Comparison of ENCODE assay signal across 8 cellular contexts in genomic region chr19:40598121-40598917, GRCh38. TPM values are rescaled to one million over a fixed set of nuclear protein-coding genes. Genes with fewer than 3 reads are reported as not detected.
DNase-seq lines count a peak whose midpoint lies in the region; ATAC-seq lines count a peak whose summit lies in the region.

No MANE protein-coding gene starts in this region.

- peaks cover 3% of the 10 kb centered on the region for H3K36me3 Mint-ChIP-seq in effector memory CD8-positive, alpha-beta T cell (ENCODE audit: insufficient read depth)
- no peaks in the 10 kb centered on the region for H3K36me3 Mint-ChIP-seq in memory B cell

- no peaks in the 10 kb centered on the region for H3K9me3 Mint-ChIP-seq in effector memory CD8-positive, alpha-beta T cell
- H3K9me3 Mint-ChIP-seq in memory B cell: no peaks in the 10 kb centered on the region

- DNase-seq in COR-L47 (lab: John Stamatoyannopoulos, UW): peak; percentile 62
- peak; percentile 86 for DNase-seq in HT1080 (ENCODE audit: low read depth)
- DNase-seq in NOMO-1 (lab: John Stamatoyannopoulos, UW; ENCODE audit: unreplicated experiment in 2 of 2): peak; percentile 67 to 68
- DNase-seq in activated CD8-positive, alpha-beta memory T cell treated with anti-CD3 and anti-CD28 coated beads for 1 hour (ENCODE audit: extremely low read depth in 1 of 2, low read depth in 1 of 2): peak; percentile 50 to 74
- peak; percentile 81 to 86 (median 84) for DNase-seq in effector memory CD8-positive, alpha-beta T cell
- DNase-seq in memory B cell (ENCODE audit: low spot score in 2 of 2): peak; percentile 89 to 94
- DNase-seq in stimulated activated CD8-positive, alpha-beta memory T cell treated with anti-CD3 and anti-CD28 coated beads, Interleukin-15, amount 100 ng/mL, for 4 hours (ENCODE audit: low read depth in 2 of 2): peak; percentile 57 to 59

- H3K4me3 Mint-ChIP-seq in effector memory CD8-positive, alpha-beta T cell: no peak overlapping the region
- no peak overlapping the region for H3K4me3 Mint-ChIP-seq in memory B cell

- peaks cover 42% of the 10 kb centered on the region in 2 donors for H3K4me1 Mint-ChIP-seq in effector memory CD8-positive, alpha-beta T cell (ENCODE audit: low read depth in 2 of 2)
- H3K4me1 Mint-ChIP-seq in memory B cell: peaks cover 40% of the 10 kb centered on the region

- peaks cover 29 to 68% of the 10 kb centered on the region in 2 donors for H3K27me3 Mint-ChIP-seq in effector memory CD8-positive, alpha-beta T cell
- H3K27me3 Mint-ChIP-seq in memory B cell: peaks cover 15% of the 10 kb centered on the region

- H3K27ac Mint-ChIP-seq in effector memory CD8-positive, alpha-beta T cell: no peak overlapping the region
- no peak overlapping the region for H3K27ac Mint-ChIP-seq in memory B cell

- ATAC-seq in effector memory CD8-positive, alpha-beta T cell (replicated peaks): peak; percentile 65
- ATAC-seq in memory B cell (ENCODE audit: low read depth) (peak; percentile 66), HG03457 (IDR thresholded peaks at IDR 0.05; ENCODE audit: unreplicated experiment) (no peak)

RNA-seq across cellular contexts. Expression of gene LTBP4, which starts 2.9 kb away (rescaled TPM):
- 14.3 and 24.5 TPM in 2 replicates for total RNA-seq in HT1080 (2014; rRNA removed; shearing (Covaris generic))
- polyA plus RNA-seq in HT1080 (2015; cell fraction: cytosol; rRNA removed): 48.0 and 48.2 TPM in 2 replicates
- polyA plus RNA-seq in HT1080 (2015; cell fraction: nucleus; rRNA removed): 194 and 250 TPM in 2 replicates

RNA-seq across cellular contexts. Expression of gene SHKBP1, which starts 21.6 kb away (rescaled TPM):
- 32.2 and 47.4 TPM in 2 replicates for total RNA-seq in HT1080 (2014; rRNA removed; shearing (Covaris generic))
- 45.4 and 60.8 TPM in 2 replicates for polyA plus RNA-seq in HT1080 (2015; cell fraction: cytosol; rRNA removed)
- polyA plus RNA-seq in HT1080 (2015; cell fraction: nucleus; rRNA removed): 50.2 and 51.3 TPM in 2 replicates
